In genomic region chr5:141623621-141624020, GRCh38 we compare ENCODE assay signal across 11 cellular contexts. TPM values are rescaled to one million over a fixed set of nuclear protein-coding genes. Genes with fewer than 3 reads are reported as not detected.
DNase-seq lines count a peak whose midpoint lies in the region; ATAC-seq and TF ChIP-seq lines count a peak whose summit lies in the region.
"Had no signal": no experiment of that assay in that cellular context is flagged by ENCODE, and none has a peak within 500 bp of the region (broad histone marks: within the 10 kb centered on the region; RNA-seq: fewer than 3 reads in every experiment).

No MANE protein-coding gene starts in this region.

- no peaks in the 10 kb centered on the region for H3K9me3 Mint-ChIP-seq in CD4-positive, alpha-beta T cell
- no peaks in the 10 kb centered on the region for H3K9me3 Mint-ChIP-seq in HFFc6
- H3K9me3 Mint-ChIP-seq in WTC11 = no peaks in the 10 kb centered on the region
- no peaks in the 10 kb centered on the region for H3K9me3 Mint-ChIP-seq in memory B cell
- H3K9me3 Mint-ChIP-seq: neural crest cell had no signal

- H3K36me3 ChIP-seq in esophagus squamous epithelium = peaks cover 18 to 89% (median 55%) of the 10 kb centered on the region in 3 donors

- H3K27ac Mint-ChIP-seq in CD4-positive, alpha-beta T cell = peak overlapping the region; percentile 52
- H3K27ac Mint-ChIP-seq in HFFc6 (0 out of 2 replicates have a peak overlapping the region, but pooled peaks have one; percentile 19), WTC11 (peak overlapping the region; percentile 78), memory B cell (peak overlapping the region; percentile 79)

- no peaks in the 10 kb centered on the region for H3K27me3 Mint-ChIP-seq in CD4-positive, alpha-beta T cell
- H3K27me3 Mint-ChIP-seq in HFFc6 (ENCODE audit: insufficient read depth) (no peaks in the 10 kb centered on the region; the same call in 1 of the 2 replicates), WTC11 (ENCODE audit: low read depth) (no peaks in the 10 kb centered on the region), memory B cell (no peaks in the 10 kb centered on the region)

- no peak for ATAC-seq in CD4-positive, alpha-beta T cell (ENCODE audit: poor library complexity)
- ATAC-seq in WTC11 = no peak; the same call in 1 of the 2 replicates
- ATAC-seq in memory B cell (ENCODE audit: low read depth) = no peak
- ATAC-seq in GM21723 (IDR thresholded peaks at IDR 0.05; ENCODE audit: unreplicated experiment) = no peak
- ATAC-seq: left ventricle myocardium superior had no signal

- peaks cover 27% of the 10 kb centered on the region for H3K4me1 Mint-ChIP-seq in CD4-positive, alpha-beta T cell (ENCODE audit: low read depth)
- H3K4me1 Mint-ChIP-seq in HFFc6 (ENCODE audit: low read depth) = peaks cover 24% of the 10 kb centered on the region
- peaks cover 12% of the 10 kb centered on the region for H3K4me1 Mint-ChIP-seq in WTC11
- peaks cover 20% of the 10 kb centered on the region for H3K4me1 Mint-ChIP-seq in memory B cell
- H3K4me1 Mint-ChIP-seq: neural crest cell had no signal

- H3K36me3 Mint-ChIP-seq in CD4-positive, alpha-beta T cell (ENCODE audit: low read depth) = peaks cover 85% of the 10 kb centered on the region
- H3K36me3 Mint-ChIP-seq in HFFc6 (ENCODE audit: low read depth) (peaks cover 34% of the 10 kb centered on the region), WTC11 (peaks cover 48% of the 10 kb centered on the region), memory B cell (peaks cover 37% of the 10 kb centered on the region)

- no peak for TF ChIP-seq CTCF in CD4-positive, alpha-beta T cell (IDR thresholded peaks at IDR 0.05)
- TF ChIP-seq CTCF in HFFc6 (IDR thresholded peaks at IDR 0.05) (no peak), WTC11 (IDR thresholded peaks at IDR 0.05) (no peak), esophagus squamous epithelium (IDR thresholded peaks at IDR 0.05) (no peak)

- H3K4me1 ChIP-seq in esophagus squamous epithelium = peaks cover 0 to 10% (median 3%) of the 10 kb centered on the region in 3 donors

- intact Hi-C loops in CD4-positive, alpha-beta T cell (cut with DNase I, micrococcal nuclease) = no loop called here
- intact Hi-C loops in esophagus squamous epithelium (cut with DNase I) = no loop called here

- H3K4me3 Mint-ChIP-seq in CD4-positive, alpha-beta T cell = no peak overlapping the region
- no peak overlapping the region for H3K4me3 Mint-ChIP-seq in HFFc6
- H3K4me3 Mint-ChIP-seq in WTC11 = no peak overlapping the region
- H3K4me3 Mint-ChIP-seq in memory B cell = peak overlapping the region; percentile 67

- H3K27ac ChIP-seq in CD4-positive, alpha-beta T cell (ENCODE audit: low read depth, low read length) = no peak overlapping the region
- H3K27ac ChIP-seq in esophagus squamous epithelium = peak overlapping the region in 1 of 4 donors; percentile 9
- H3K27ac ChIP-seq: upper lobe of right lung had no signal

- TF ChIP-seq POLR2A in esophagus squamous epithelium (IDR thresholded peaks at IDR 0.05) = no peak

- CTCF ChIA-PET in CD4-positive, alpha-beta T cell (lab: Charles Lee) = interaction anchor here (1.2 to 3.0 kb wide), 3 partner anchors 10 to 32 kb away, joined by 3 to 16 read pairs (median 13); no protein-coding TSS in a partner anchor
- CTCF ChIA-PET in WTC11 (lab: Charles Lee) = interaction anchor here (1.1 to 2.2 kb wide), 5 partner anchors 14 to 60 kb away, joined by 3 to 16 read pairs (median 4); partner anchors contain the start of genes HDAC3 and RELL2

- POLR2A ChIA-PET in CD4-positive, alpha-beta T cell (lab: Charles Lee) = interaction anchor here (0.8 to 2.2 kb wide), 4 partner anchors 10 to 31 kb away, joined by 4 to 8 read pairs (median 6); partner anchors contain the start of genes HDAC3 and RELL2
- POLR2A ChIA-PET in WTC11 (lab: Charles Lee) = interaction anchor here (0.7 to 1.0 kb wide), 3 partner anchors 32 to 258 kb away, joined by 3 to 6 read pairs (median 4); no protein-coding TSS in a partner anchor

- no peak for DNase-seq in CD4-positive, alpha-beta T cell
- DNase-seq in HFFc6 (no peak), WTC11 (ENCODE audit: low spot score) (no peak), memory B cell (ENCODE audit: low spot score in 2 of 2) (no peak), esophagus squamous epithelium (lab: John Stamatoyannopoulos, UW) (no peak), KBM-7 (no peak)
- DNase-seq: left ventricle myocardium superior, NCI-H1092 treated with DMSO at 0.1 percent for 48 hours, upper lobe of right lung had no signal

- H3K9me3 ChIP-seq in CD4-positive, alpha-beta T cell (ENCODE audit: control insufficient read depth, low read length) = no peaks in the 10 kb centered on the region
- no peaks in the 10 kb centered on the region for H3K9me3 ChIP-seq in esophagus squamous epithelium
- H3K9me3 ChIP-seq: upper lobe of right lung had no signal

- in situ Hi-C loops in KBM-7 (cut with MboI; ENCODE audit: low pct_unique_long_range_greater_than_20kb, low sequenced_read_pairs) = no loop called here

- no peaks in the 10 kb centered on the region for H3K27me3 ChIP-seq in CD4-positive, alpha-beta T cell (ENCODE audit: control insufficient read depth, insufficient read depth, low read length)
- no peaks in the 10 kb centered on the region for H3K27me3 ChIP-seq in esophagus squamous epithelium
- H3K27me3 ChIP-seq: upper lobe of right lung had no signal

- H3K4me3 ChIP-seq in esophagus squamous epithelium = no peak overlapping the region
- H3K4me3 ChIP-seq: upper lobe of right lung had no signal

- 57 to 79% methylated on average over 5 of the region's 5 CpGs for WGBS in esophagus squamous epithelium, 2 donors

TF ChIP-seq in WTC11, 78 proteins besides CTCF, POLR2A, EP300 and RAD21 (continues in another document):
- TF ChIP-seq MYBL2 (CRISPR knock-in tag; IDR thresholded peaks at IDR 0.05) (no peak), ZNF263 (CRISPR knock-in tag; IDR thresholded peaks at IDR 0.05; ENCODE audit: low read depth) (no peak), RORB (CRISPR knock-in tag; IDR thresholded peaks at IDR 0.05) (no peak), NFATC4 (CRISPR knock-in tag; IDR thresholded peaks at IDR 0.05) (no peak)
- TF ChIP-seq, protein P1, sequence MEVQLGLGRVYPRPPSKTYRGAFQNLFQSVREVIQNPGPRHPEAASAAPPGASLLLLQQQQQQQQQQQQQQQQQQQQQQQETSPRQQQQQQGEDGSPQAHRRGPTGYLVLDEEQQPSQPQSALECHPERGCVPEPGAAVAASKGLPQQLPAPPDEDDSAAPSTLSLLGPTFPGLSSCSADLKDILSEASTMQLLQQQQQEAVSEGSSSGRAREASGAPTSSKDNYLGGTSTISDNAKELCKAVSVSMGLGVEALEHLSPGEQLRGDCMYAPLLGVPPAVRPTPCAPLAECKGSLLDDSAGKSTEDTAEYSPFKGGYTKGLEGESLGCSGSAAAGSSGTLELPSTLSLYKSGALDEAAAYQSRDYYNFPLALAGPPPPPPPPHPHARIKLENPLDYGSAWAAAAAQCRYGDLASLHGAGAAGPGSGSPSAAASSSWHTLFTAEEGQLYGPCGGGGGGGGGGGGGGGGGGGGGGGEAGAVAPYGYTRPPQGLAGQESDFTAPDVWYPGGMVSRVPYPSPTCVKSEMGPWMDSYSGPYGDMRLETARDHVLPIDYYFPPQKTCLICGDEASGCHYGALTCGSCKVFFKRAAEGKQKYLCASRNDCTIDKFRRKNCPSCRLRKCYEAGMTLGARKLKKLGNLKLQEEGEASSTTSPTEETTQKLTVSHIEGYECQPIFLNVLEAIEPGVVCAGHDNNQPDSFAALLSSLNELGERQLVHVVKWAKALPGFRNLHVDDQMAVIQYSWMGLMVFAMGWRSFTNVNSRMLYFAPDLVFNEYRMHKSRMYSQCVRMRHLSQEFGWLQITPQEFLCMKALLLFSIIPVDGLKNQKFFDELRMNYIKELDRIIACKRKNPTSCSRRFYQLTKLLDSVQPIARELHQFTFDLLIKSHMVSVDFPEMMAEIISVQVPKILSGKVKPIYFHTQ (CRISPR knock-in tag; IDR thresholded peaks at IDR 0.05) = no peak
- TF ChIP-seq, protein P2, sequence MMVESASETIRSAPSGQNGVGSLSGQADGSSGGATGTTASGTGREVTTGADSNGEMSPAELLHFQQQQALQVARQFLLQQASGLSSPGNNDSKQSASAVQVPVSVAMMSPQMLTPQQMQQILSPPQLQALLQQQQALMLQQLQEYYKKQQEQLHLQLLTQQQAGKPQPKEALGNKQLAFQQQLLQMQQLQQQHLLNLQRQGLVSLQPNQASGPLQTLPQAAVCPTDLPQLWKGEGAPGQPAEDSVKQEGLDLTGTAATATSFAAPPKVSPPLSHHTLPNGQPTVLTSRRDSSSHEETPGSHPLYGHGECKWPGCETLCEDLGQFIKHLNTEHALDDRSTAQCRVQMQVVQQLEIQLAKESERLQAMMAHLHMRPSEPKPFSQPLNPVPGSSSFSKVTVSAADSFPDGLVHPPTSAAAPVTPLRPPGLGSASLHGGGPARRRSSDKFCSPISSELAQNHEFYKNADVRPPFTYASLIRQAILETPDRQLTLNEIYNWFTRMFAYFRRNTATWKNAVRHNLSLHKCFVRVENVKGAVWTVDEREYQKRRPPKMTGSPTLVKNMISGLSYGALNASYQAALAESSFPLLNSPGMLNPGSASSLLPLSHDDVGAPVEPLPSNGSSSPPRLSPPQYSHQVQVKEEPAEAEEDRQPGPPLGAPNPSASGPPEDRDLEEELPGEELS (CRISPR knock-in tag; IDR thresholded peaks at IDR 0.05) = no peak

RNA-seq across cellular contexts. Expression of gene DIAPH1, which starts 4.8 kb away (rescaled TPM):
- total RNA-seq in CD4-positive, alpha-beta T cell = 100 to 1,000 TPM; 159 to 161 TPM
- total RNA-seq in HFFc6 (2021; fragmentation: NEBNext Ultra II Directional; extraction: Animal tissue kit (Norgen Biotek cat#: 25700)) = 100 to 1,000 TPM; 105 to 119 (median 109) TPM
- total RNA-seq in WTC11 (2021) = 90.9 to 109 TPM (median 96.0 TPM) in 3 replicates
- 100 to 1,000 TPM in 3 of 4 donors, 10 to 100 TPM in 1; 63.0 to 157 (median 124) TPM for total RNA-seq in esophagus squamous epithelium

RNA-seq across cellular contexts. Expression of gene HDAC3, which starts 13.0 kb away (rescaled TPM):
- total RNA-seq in CD4-positive, alpha-beta T cell = 10 to 100 TPM; 51.1 to 52.7 TPM
- 10 to 100 TPM; 52.1 to 63.7 (median 55.1) TPM for total RNA-seq in HFFc6 (2021; fragmentation: NEBNext Ultra II Directional; extraction: Animal tissue kit (Norgen Biotek cat#: 25700))
- total RNA-seq in WTC11 (2021) (84.7 to 96.2 TPM (median 94.5 TPM) in 3 replicates), esophagus squamous epithelium (10 to 100 TPM; 33.0 to 60.8 (median 40.4) TPM)

RNA-seq across cellular contexts. Expression of gene RELL2, which starts 13.2 kb away (rescaled TPM):
- total RNA-seq in CD4-positive, alpha-beta T cell = 10 to 100 TPM; 10.9 to 11.4 TPM
- 1 to 10 TPM; 2.2 to 4.4 (median 3.0) TPM for total RNA-seq in HFFc6 (2021; fragmentation: NEBNext Ultra II Directional; extraction: Animal tissue kit (Norgen Biotek cat#: 25700))
- 19.3 to 23.8 TPM (median 21.4 TPM) in 3 replicates for total RNA-seq in WTC11 (2021)
- total RNA-seq in esophagus squamous epithelium = 10 to 100 TPM in 1 of 4 donors, 1 to 10 TPM in 3; 4.3 to 10.4 (median 6.4) TPM

RNA-seq across cellular contexts. Expression of gene FCHSD1, which starts 27.6 kb away (rescaled TPM):
- 10 to 100 TPM; 79.8 to 86.8 TPM for total RNA-seq in CD4-positive, alpha-beta T cell
- 10 to 100 TPM; 20.8 to 31.7 (median 25.3) TPM for total RNA-seq in HFFc6 (2021; fragmentation: NEBNext Ultra II Directional; extraction: Animal tissue kit (Norgen Biotek cat#: 25700))
- 43.6 to 50.3 TPM (median 44.8 TPM) in 3 replicates for total RNA-seq in WTC11 (2021)
- 10 to 100 TPM in 2 of 4 donors, 1 to 10 TPM in 2; 6.0 to 27.7 (median 10.4) TPM for total RNA-seq in esophagus squamous epithelium

RNA-seq across cellular contexts. Expression of gene ARAP3, which starts 58.4 kb away (rescaled TPM):
- under 1 TPM; 0.30 to 0.31 TPM for total RNA-seq in CD4-positive, alpha-beta T cell
- total RNA-seq in HFFc6 (2021; fragmentation: NEBNext Ultra II Directional; extraction: Animal tissue kit (Norgen Biotek cat#: 25700)) = 10 to 100 TPM in 5 of 6 experiments, 1 to 10 TPM in 1; 9.0 to 14.7 (median 13.2) TPM
- total RNA-seq in WTC11 (2021) (51.2 to 60.4 TPM (median 53.4 TPM) in 3 replicates), esophagus squamous epithelium (1 to 10 TPM; 1.1 to 5.9 (median 2.4) TPM)

Comparison
In these comparisons a context has a peak if more than half of its experiments do, and no peak if none do; other contexts are left out.
1. H3K27ac Mint-ChIP-seq: peak in every context shown above with its lines; median percentile 79 in memory B cell; 78 in WTC11; 52 in CD4-positive, alpha-beta T cell; 19 in HFFc6.